12 cellular contexts compared by ENCODE assay signal in genomic region chr7:36863901-36864701, GRCh38.
A peak's percentile ranks its signal among the peaks of the same experiment; 100 is the strongest.
DNase-seq lines count a peak whose midpoint lies in the region; ATAC-seq and TF ChIP-seq lines count a peak whose summit lies in the region.
"Had no signal": no experiment of that assay in that cellular context is flagged by ENCODE, and none has a peak within 500 bp of the region (broad histone marks: within the 10 kb centered on the region; RNA-seq: fewer than 3 reads in every experiment).

No MANE protein-coding gene starts in this region.

- H3K4me1 ChIP-seq in left ventricle myocardium inferior: peaks cover 10% of the 10 kb centered on the region
- H3K4me1 ChIP-seq in upper lobe of right lung: no peaks in the 10 kb centered on the region
- H3K4me1 ChIP-seq in SJCRH30: no peaks in the 10 kb centered on the region
- H3K4me1 ChIP-seq in Karpas-422 (ENCODE audit: low read length): peaks cover 11% of the 10 kb centered on the region
- H3K4me1 ChIP-seq: uterus had no signal

- no peaks in the 10 kb centered on the region for H3K9me2 ChIP-seq in Karpas-422 (replicated peaks; ENCODE audit: insufficient read depth, low read length)

- no peaks in the 10 kb centered on the region for H3K79me2 ChIP-seq in Karpas-422 (ENCODE audit: low read length)

- H3K27me3 ChIP-seq in left ventricle myocardium inferior (ENCODE audit: low read depth): no peaks in the 10 kb centered on the region
- H3K27me3 ChIP-seq in upper lobe of right lung: no peaks in the 10 kb centered on the region
- H3K27me3 ChIP-seq in SJCRH30: no peaks in the 10 kb centered on the region
- no peaks in the 10 kb centered on the region for H3K27me3 ChIP-seq in Karpas-422 (ENCODE audit: low read length)
- H3K27me3 ChIP-seq: BLaER1 treated with 17β-estradiol and CSF1 and Interleukin-3, amounts not matched to agents 10 nM and 100 nM; uterus had no signal

- no peak overlapping the region for H3K4me3 Mint-ChIP-seq in activated T-helper 17 cell treated with anti-CD3 and anti-CD28 coated beads, Interleukin-2, amount 50 U/mL, for 72 hours
- peak overlapping the region; percentile 68 for H3K4me3 Mint-ChIP-seq in natural killer cell

- H3K9ac ChIP-seq in Karpas-422 (ENCODE audit: low read length): no peak overlapping the region
- H3K9ac ChIP-seq: BLaER1 treated with 17β-estradiol and CSF1 and Interleukin-3, amounts not matched to agents 10 nM and 100 nM had no signal

- no peak overlapping the region for H2AFZ ChIP-seq in Karpas-422 (ENCODE audit: low read length)

- DNase-seq in left cardiac atrium: no peak
- no peak for DNase-seq in left ventricle myocardium inferior
- peak; percentile 75 for DNase-seq in natural killer cell
- no peak for DNase-seq in upper lobe of right lung
- DNase-seq in SJCRH30: no peak
- no peak for DNase-seq in Karpas-422
- DNase-seq: MM.1S, T1000, uterus had no signal

- no peaks in the 10 kb centered on the region for H4K20me1 ChIP-seq in Karpas-422 (ENCODE audit: insufficient read depth, low read depth, low read length)
- H4K20me1 ChIP-seq: BLaER1 treated with 17β-estradiol and CSF1 and Interleukin-3, amounts not matched to agents 10 nM and 100 nM had no signal

- H3K9me3 Mint-ChIP-seq in activated T-helper 17 cell treated with anti-CD3 and anti-CD28 coated beads, Interleukin-2, amount 50 U/mL, for 72 hours: no peaks in the 10 kb centered on the region
- peaks cover 3% of the 10 kb centered on the region in 2 donors for H3K9me3 Mint-ChIP-seq in natural killer cell

- H3K36me3 Mint-ChIP-seq in activated T-helper 17 cell treated with anti-CD3 and anti-CD28 coated beads, Interleukin-2, amount 50 U/mL, for 72 hours (ENCODE audit: low read depth): peaks cover 99% of the 10 kb centered on the region
- peaks cover 21% of the 10 kb centered on the region for H3K36me3 Mint-ChIP-seq in natural killer cell

- H3K4me3 ChIP-seq in left ventricle myocardium inferior: no peak overlapping the region
- H3K4me3 ChIP-seq in upper lobe of right lung: no peak overlapping the region
- H3K4me3 ChIP-seq in SJCRH30: no peak overlapping the region
- H3K4me3 ChIP-seq in Karpas-422 (ENCODE audit: low read length): no peak overlapping the region
- H3K4me3 ChIP-seq: BLaER1 treated with 17β-estradiol and CSF1 and Interleukin-3, amounts not matched to agents 10 nM and 100 nM; uterus had no signal

- H3K4me1 Mint-ChIP-seq in activated T-helper 17 cell treated with anti-CD3 and anti-CD28 coated beads, Interleukin-2, amount 50 U/mL, for 72 hours: peaks cover 19% of the 10 kb centered on the region
- H3K4me1 Mint-ChIP-seq in natural killer cell: peaks cover 81 to 95% of the 10 kb centered on the region in 2 donors

- H3K36me3 ChIP-seq in left ventricle myocardium inferior (peaks cover 41% of the 10 kb centered on the region), upper lobe of right lung (peaks cover 20% of the 10 kb centered on the region), SJCRH30 (peaks cover 10% of the 10 kb centered on the region), Karpas-422 (ENCODE audit: insufficient read depth, low read length) (no peaks in the 10 kb centered on the region)
- H3K36me3 ChIP-seq: uterus had no signal

- TF ChIP-seq CTCF in left ventricle myocardium inferior (IDR thresholded peaks at IDR 0.05; ENCODE audit: borderline replicate concordance) (no peak), natural killer cell (IDR thresholded peaks at IDR 0.05) (no peak), upper lobe of right lung (IDR thresholded peaks at IDR 0.05) (no peak)

- H3K9me3 ChIP-seq in left ventricle myocardium inferior (replicated peaks): no peaks in the 10 kb centered on the region
- no peaks in the 10 kb centered on the region for H3K9me3 ChIP-seq in upper lobe of right lung
- H3K9me3 ChIP-seq in SJCRH30 (replicated peaks): no peaks in the 10 kb centered on the region
- no peaks in the 10 kb centered on the region for H3K9me3 ChIP-seq in Karpas-422 (ENCODE audit: low read length)
- H3K9me3 ChIP-seq: BLaER1 treated with 17β-estradiol and CSF1 and Interleukin-3, amounts not matched to agents 10 nM and 100 nM; uterus had no signal

- peak overlapping the region; percentile 64 for H3K27ac Mint-ChIP-seq in activated T-helper 17 cell treated with anti-CD3 and anti-CD28 coated beads, Interleukin-2, amount 50 U/mL, for 72 hours
- H3K27ac Mint-ChIP-seq in natural killer cell: peak overlapping the region; percentile 92 to 97

- H3K27me3 Mint-ChIP-seq in activated T-helper 17 cell treated with anti-CD3 and anti-CD28 coated beads, Interleukin-2, amount 50 U/mL, for 72 hours: no peaks in the 10 kb centered on the region
- no peaks in the 10 kb centered on the region for H3K27me3 Mint-ChIP-seq in natural killer cell (ENCODE audit: low read depth in 2 of 2)

- ATAC-seq in left cardiac atrium (peak; percentile 18 to 50), natural killer cell (peak; percentile 77 to 93 (median 89)), upper lobe of right lung (peak; percentile 59), HG02610 (IDR thresholded peaks at IDR 0.05; ENCODE audit: unreplicated experiment) (no peak)
- ATAC-seq in activated T-helper 17 cell treated with anti-CD3 and anti-CD28 coated beads, Interleukin-2, amount 50 U/mL, for 72 hours (replicated peaks): peak; percentile 40

- no peak overlapping the region for H3K4me2 ChIP-seq in Karpas-422 (ENCODE audit: low read depth, low read length, poor library complexity, severe bottlenecking)

- H3K27ac ChIP-seq in left ventricle myocardium inferior (replicated peaks) (no peak overlapping the region), upper lobe of right lung (no peak overlapping the region), SJCRH30 (no peak overlapping the region), Karpas-422 (ENCODE audit: low read length) (no peak overlapping the region)
- H3K27ac ChIP-seq: BLaER1 treated with 17β-estradiol and CSF1 and Interleukin-3, amounts not matched to agents 10 nM and 100 nM; uterus had no signal

- intact Hi-C loops in left cardiac atrium (cut with DNase I) (no loop called here), left ventricle myocardium inferior (cut with micrococcal nuclease) (no loop called here), natural killer cell (cut with micrococcal nuclease) (loop anchor here (1.0 to 10.0 kb wide), 7 partner anchors 76 to 1441 kb away; partner anchors contain the start of gene AOAH), upper lobe of right lung (cut with DNase I) (no loop called here)
